Comparison of ENCODE assay signal across 8 cellular contexts in genomic region chr17:50344712-50345380, GRCh38. TPM values are rescaled to one million over a fixed set of nuclear protein-coding genes. Genes with fewer than 3 reads are reported as not detected.
DNase-seq lines count a peak whose midpoint lies in the region; ATAC-seq lines count a peak whose summit lies in the region.

No MANE protein-coding gene starts in this region.

- no peaks in the 10 kb centered on the region for H3K27me3 Mint-ChIP-seq in central memory CD8-positive, alpha-beta T cell

- peaks cover 27% of the 10 kb centered on the region for H3K4me1 Mint-ChIP-seq in central memory CD8-positive, alpha-beta T cell

- H3K27ac Mint-ChIP-seq in central memory CD8-positive, alpha-beta T cell (ENCODE audit: low read depth) = no peak overlapping the region

- peaks cover 4% of the 10 kb centered on the region for H3K36me3 Mint-ChIP-seq in central memory CD8-positive, alpha-beta T cell (ENCODE audit: insufficient read depth)

- no peaks in the 10 kb centered on the region for H3K9me3 Mint-ChIP-seq in central memory CD8-positive, alpha-beta T cell

- peak overlapping the region; percentile 89 for H3K4me3 Mint-ChIP-seq in central memory CD8-positive, alpha-beta T cell

- no peak for ATAC-seq in central memory CD8-positive, alpha-beta T cell (replicated peaks; ENCODE audit: extremely low read depth, poor library complexity, severe bottlenecking)
- ATAC-seq in GM18909 (IDR thresholded peaks at IDR 0.05; ENCODE audit: poor library complexity, unreplicated experiment) = no peak

- DNase-seq in DMS53 (lab: John Stamatoyannopoulos, UW) = peak; percentile 78
- DNase-seq in DMS53 treated with DMSO at 0.1 percent for 48 hours (lab: John Stamatoyannopoulos, UW; ENCODE audit: unreplicated experiment) = no peak
- DNase-seq in NCI-H146 (lab: John Stamatoyannopoulos, UW) = peak; percentile 36
- no peak for DNase-seq in central memory CD8-positive, alpha-beta T cell (ENCODE audit: low spot score in 2 of 2)
- peak; percentile 64 for DNase-seq in posterior vena cava (ENCODE audit: low spot score)
- DNase-seq in pons (ENCODE audit: low spot score) = no peak
- DNase-seq in caudate nucleus (lab: John Stamatoyannopoulos, UW) = no peak

- intact Hi-C loops in posterior vena cava (cut with DNase I) = no loop called here

- no peak overlapping the region for H3K27ac ChIP-seq in caudate nucleus (ENCODE audit: low read depth, low read length)

RNA-seq across cellular contexts. Expression of gene XYLT2, which starts 1.1 kb away (rescaled TPM):
- 10 to 100 TPM; 18.1 to 21.9 TPM for total RNA-seq in posterior vena cava

RNA-seq across cellular contexts. Expression of gene MRPL27, which starts 28.1 kb away (rescaled TPM):
- 10 to 100 TPM; 38.2 to 40.1 TPM for total RNA-seq in posterior vena cava

RNA-seq across cellular contexts. Expression of gene EME1, which starts 28.2 kb away (rescaled TPM):
- total RNA-seq in posterior vena cava = 1 to 10 TPM in 1 of 2 donors, under 1 TPM in 1; 0.62 to 1.4 TPM

RNA-seq across cellular contexts. Expression of gene LRRC59, which starts 52.5 kb away (rescaled TPM):
- 10 to 100 TPM; 66.1 to 93.6 TPM for total RNA-seq in posterior vena cava

Comparison
In these comparisons a context has a peak if more than half of its experiments do, and no peak if none do; other contexts are left out.
1. DNase-seq: peak in DMS53 (single experiment), NCI-H146 (single experiment) and posterior vena cava (single experiment); none in DMS53 treated with DMSO at 0.1 percent for 48 hours (single experiment), central memory CD8-positive, alpha-beta T cell (0 of 2), pons (single experiment) and caudate nucleus (0 of 61).